ENCODE assay signal across 1 cellular context in genomic region chr2:134943540-134943939, GRCh38.
A peak's percentile ranks its signal among the peaks of the same experiment; 100 is the strongest.
TF ChIP-seq lines count a peak whose summit lies in the region.

No MANE protein-coding gene starts in this region.

TF ChIP-seq in GM12878, 131 proteins besides CTCF, POLR2A, EP300 and RAD21 (continued from another document):
- TF ChIP-seq RELB (IDR thresholded peaks at IDR 0.05; ENCODE audit: low read depth), result peak; percentile 41; the same call in 1 of the 2 replicates
- no peak for TF ChIP-seq CHD1 (IDR thresholded peaks at IDR 0.05; ENCODE audit: low read depth, low read length)
